Comparison of ENCODE assay signal across 1 cellular context in genomic region chr1:62516600-62516999, GRCh38.
TF ChIP-seq lines count a peak whose summit lies in the region.

No MANE protein-coding gene starts in this region.

TF ChIP-seq in GM23338, 12 proteins besides CTCF, POLR2A, EP300 and RAD21 (continued from another document):
- TF ChIP-seq REST (IDR thresholded peaks at IDR 0.05; ENCODE audit: unreplicated experiment) = no peak
- TF ChIP-seq POLR2AphosphoS5 (IDR thresholded peaks at IDR 0.05; ENCODE audit: low read depth) = no peak
- TF ChIP-seq ZNF114 (CRISPR knock-in tag; IDR thresholded peaks at IDR 0.05) = no peak
- TF ChIP-seq ETS1 (IDR thresholded peaks at IDR 0.05) = no peak
- TF ChIP-seq NANOG (IDR thresholded peaks at IDR 0.05; ENCODE audit: borderline replicate concordance) = no peak
- no peak for TF ChIP-seq ZNF331 (CRISPR knock-in tag; IDR thresholded peaks at IDR 0.05; ENCODE audit: low read depth)
